Comparison of ENCODE assay signal across 8 cellular contexts in the genomic region with DNA sequence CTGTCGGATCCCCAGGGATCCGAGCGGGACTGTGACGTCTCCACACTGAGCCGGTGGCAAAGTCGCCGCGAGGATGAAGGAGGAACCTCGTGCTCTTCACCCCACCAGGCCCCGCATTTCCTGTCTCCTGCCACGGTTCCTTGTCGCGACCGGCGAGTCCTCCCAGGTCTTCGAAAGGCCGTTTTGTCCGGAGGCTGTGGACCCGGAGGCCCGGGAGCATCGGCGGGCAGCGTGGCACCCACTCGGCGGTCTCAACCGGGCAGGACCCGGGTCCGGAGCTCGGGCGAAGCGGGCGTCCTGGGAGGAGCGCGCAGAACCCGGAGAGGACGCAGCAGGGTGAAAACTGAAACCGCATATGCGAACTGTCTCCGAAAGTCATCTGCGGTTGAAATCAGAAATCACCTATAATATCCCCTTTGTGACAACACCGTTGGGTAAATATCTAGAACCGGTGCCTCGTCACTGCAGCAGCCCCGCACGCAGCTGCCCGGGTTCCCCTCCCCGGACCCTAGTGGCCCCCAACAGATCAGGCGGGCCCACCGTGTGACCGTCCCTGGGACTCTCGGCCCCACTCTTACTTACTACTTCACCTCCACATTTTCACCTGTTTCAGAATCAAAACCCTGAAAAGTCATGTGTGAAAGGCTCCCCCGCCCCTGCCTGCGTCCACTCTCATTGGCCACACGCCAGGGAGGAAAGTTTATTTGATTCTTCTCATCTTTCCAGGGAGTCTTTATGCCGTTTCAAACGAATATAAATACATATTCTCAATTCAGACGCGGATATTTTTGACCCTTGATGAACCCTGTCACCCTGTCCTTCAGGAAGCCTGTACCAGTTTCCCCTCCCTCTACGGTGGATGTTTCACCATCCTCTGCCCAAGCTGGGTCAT. TPM values are rescaled to one million over a fixed set of nuclear protein-coding genes. Genes with fewer than 3 reads are reported as not detected.
A peak's percentile ranks its signal among the peaks of the same experiment; 100 is the strongest.
DNase-seq lines count a peak whose midpoint lies in the region; ATAC-seq and TF ChIP-seq lines count a peak whose summit lies in the region.

No MANE protein-coding gene starts in this region.

- no peak for TF ChIP-seq CTCF in GM12864 (IDR thresholded peaks at IDR 0.05; ENCODE audit: low read depth, low read length, missing control alignments)

- H3K4me1 ChIP-seq in iPS DF 6.9 (ENCODE audit: control insufficient read depth, insufficient read depth, low read length), result no peaks in the 10 kb centered on the region

- peak overlapping the region; percentile 35 for H3K4me3 ChIP-seq in GM12864 (ENCODE audit: low read depth, low read length)
- H3K4me3 ChIP-seq in Jurkat, Clone E6-1 (ENCODE audit: low read length), result peak overlapping the region; percentile 55
- H3K4me3 ChIP-seq in iPS DF 6.9 (ENCODE audit: low read length), result peak overlapping the region; percentile 17; the same call in 1 of the 2 replicates

- no CpG with 5 or more reads among the region's 59 CpGs for WGBS in iPS DF 6.9 (ENCODE audit: insufficient coverage, insufficient read length)

- peak; percentile 89 for ATAC-seq in GM21529 (IDR thresholded peaks at IDR 0.05; ENCODE audit: unreplicated experiment)
- peak; percentile 35 to 47 for ATAC-seq in activated T-cell treated with anti-CD3 and anti-CD28 coated beads, Interleukin-2, amount 50 U/mL, for 72 hours (replicated peaks in 1 of 2)

- peak overlapping the region; percentile 79 to 94 for H3K4me3 Mint-ChIP-seq in activated T-cell treated with anti-CD3 and anti-CD28 coated beads, Interleukin-2, amount 50 U/mL, for 72 hours

- peak overlapping the region; percentile 52 for H3K27ac Mint-ChIP-seq in activated T-cell treated with anti-CD3 and anti-CD28 coated beads, Interleukin-2, amount 50 U/mL, for 72 hours

- H3K27ac ChIP-seq in iPS DF 6.9 (ENCODE audit: low read length), result no peak overlapping the region

- H3K36me3 ChIP-seq in iPS DF 6.9 (ENCODE audit: control insufficient read depth, insufficient read depth, low read length), result no peaks in the 10 kb centered on the region

- no peaks in the 10 kb centered on the region for H3K36me3 Mint-ChIP-seq in activated T-cell treated with anti-CD3 and anti-CD28 coated beads, Interleukin-2, amount 50 U/mL, for 72 hours (ENCODE audit: insufficient read depth in 2 of 2)

- DNase-seq in GM12864 (ENCODE audit: low read depth), result peak; percentile 51
- no peak for DNase-seq in Jurkat, Clone E6-1 (ENCODE audit: low read depth, low spot score)
- peak; percentile 55 to 63 for DNase-seq in activated T-cell treated with anti-CD3 and anti-CD28 coated beads, Interleukin-2, amount 50 U/mL, for 72 hours
- DNase-seq in iPS DF 6.9 (ENCODE audit: low read depth, low spot score), result no peak
- DNase-seq in stimulated activated CD8-positive, alpha-beta memory T cell treated with anti-CD3 and anti-CD28 coated beads, Interleukin-12 subunit alpha, Interleukin-12 subunit beta, amount 100 ng/mL, for 4 hours (ENCODE audit: low read depth), result peak; percentile 19
- DNase-seq in KBM-7, result no peak
- DNase-seq in NCI-H187 (lab: John Stamatoyannopoulos, UW), result no peak

- H3K27me3 ChIP-seq in iPS DF 6.9 (ENCODE audit: control insufficient read depth, insufficient read depth, low read length), result peaks cover 79% of the 10 kb centered on the region

- peaks cover 61% of the 10 kb centered on the region for H3K4me1 Mint-ChIP-seq in activated T-cell treated with anti-CD3 and anti-CD28 coated beads, Interleukin-2, amount 50 U/mL, for 72 hours (ENCODE audit: low read depth)

- H3K9me3 Mint-ChIP-seq in activated T-cell treated with anti-CD3 and anti-CD28 coated beads, Interleukin-2, amount 50 U/mL, for 72 hours, result no peaks in the 10 kb centered on the region

- no peaks in the 10 kb centered on the region for H3K9me3 ChIP-seq in iPS DF 6.9 (ENCODE audit: control insufficient read depth, insufficient read depth, low read length)

- H3K27me3 Mint-ChIP-seq in activated T-cell treated with anti-CD3 and anti-CD28 coated beads, Interleukin-2, amount 50 U/mL, for 72 hours (ENCODE audit: low read depth), result peaks cover 79% of the 10 kb centered on the region

- in situ Hi-C loops in KBM-7 (cut with MboI; ENCODE audit: low pct_unique_long_range_greater_than_20kb, low sequenced_read_pairs), result loop anchor here (10.0 kb wide), 1 partner anchor 66 kb away; no protein-coding TSS in a partner anchor

RNA-seq across cellular contexts. Expression of gene ULBP2, which starts 3.0 kb away (rescaled TPM):
- 17.5 TPM for polyA plus RNA-seq in Jurkat, Clone E6-1 (2012; ENCODE audit: insufficient read depth, insufficient read length)
- 1 to 10 TPM in 1 of 2 donors, under 1 TPM in 1; 1.00 to 1.5 TPM for total RNA-seq in activated T-cell treated with anti-CD3 and anti-CD28 coated beads, Interleukin-2, amount 50 U/mL, for 72 hours

RNA-seq across cellular contexts. Expression of gene RAET1G, which starts 15.9 kb away (rescaled TPM):
- polyA plus RNA-seq in Jurkat, Clone E6-1 (2012; ENCODE audit: insufficient read depth, insufficient read length), result 1.6 TPM
- not detected for total RNA-seq in activated T-cell treated with anti-CD3 and anti-CD28 coated beads, Interleukin-2, amount 50 U/mL, for 72 hours

RNA-seq across cellular contexts. Expression of gene ULBP1, which starts 24.9 kb away (rescaled TPM):
- 8.6 TPM for polyA plus RNA-seq in Jurkat, Clone E6-1 (2012; ENCODE audit: insufficient read depth, insufficient read length)
- 10 to 100 TPM in 1 of 2 donors, 1 to 10 TPM in 1; 9.4 to 12.4 TPM for total RNA-seq in activated T-cell treated with anti-CD3 and anti-CD28 coated beads, Interleukin-2, amount 50 U/mL, for 72 hours

RNA-seq across cellular contexts. Expression of gene RAET1E, which starts 40.9 kb away (rescaled TPM):
- polyA plus RNA-seq in Jurkat, Clone E6-1 (2012; ENCODE audit: insufficient read depth, insufficient read length), result not detected
- total RNA-seq in activated T-cell treated with anti-CD3 and anti-CD28 coated beads, Interleukin-2, amount 50 U/mL, for 72 hours, result not detected

Comparison
In these comparisons a context has a peak if more than half of its experiments do, and no peak if none do; other contexts are left out.
1. DNase-seq: peak in GM12864 (single experiment), activated T-cell treated with anti-CD3 and anti-CD28 coated beads, Interleukin-2, amount 50 U/mL, for 72 hours (2 of 2) and stimulated activated CD8-positive, alpha-beta memory T cell treated with anti-CD3 and anti-CD28 coated beads, Interleukin-12 subunit alpha, Interleukin-12 subunit beta, amount 100 ng/mL, for 4 hours (single experiment); none in Jurkat, Clone E6-1 (single experiment), iPS DF 6.9 (single experiment), KBM-7 (single experiment) and NCI-H187 (0 of 2).
2. Peak in every context shown above with its lines, with median percentiles within 50 percentile points of each other: H3K4me3 ChIP-seq.